In genomic region chr11:837990-838307, GRCh38 we compare ENCODE assay signal across 16 cellular contexts. TPM values are rescaled to one million over a fixed set of nuclear protein-coding genes. Genes with fewer than 3 reads are reported as not detected.
"Had no signal": no experiment of that assay in that cellular context is flagged by ENCODE, and none has a peak within 500 bp of the region (broad histone marks: within the 10 kb centered on the region; RNA-seq: fewer than 3 reads in every experiment).

No MANE protein-coding gene starts in this region.

- H3K4me3 ChIP-seq: adrenal gland, dorsolateral prefrontal cortex, right atrium auricular region, smooth muscle cell had no signal

- H3K27ac ChIP-seq: dorsolateral prefrontal cortex had no signal

- ATAC-seq: T-cell had no signal

- H3K9me3 ChIP-seq: adrenal gland, right atrium auricular region had no signal

- H3K4me2 ChIP-seq: smooth muscle cell had no signal

- H3K27me3 ChIP-seq: adrenal gland, right atrium auricular region had no signal

- DNase-seq: activated CD4-positive, alpha-beta T cell treated with anti-CD3 and anti-CD28 coated beads, Interleukin-2, amount 50 U/mL, for 4 hours; activated CD4-positive, CD25-positive, alpha-beta regulatory T cell treated with anti-CD3 and anti-CD28 coated beads, Interleukin-2, amount 50 U/mL, for 72 hours; activated naive CD4-positive, alpha-beta T cell treated with anti-CD3 and anti-CD28 coated beads, Interleukin-2, amount 50 U/mL, for 16 hours; activated T-cell treated with anti-CD3 and anti-CD28 coated beads for 4 hours; dorsolateral prefrontal cortex; islet precursor cell; naive thymus-derived CD4-positive, alpha-beta T cell; nucleus accumbens; stimulated activated CD4-positive, alpha-beta T cell treated with anti-CD3 and anti-CD28 coated beads, Interleukin-4, amount 100 ng/mL, for 4 hours; stimulated activated CD8-positive, alpha-beta memory T cell treated with anti-CD3 and anti-CD28 coated beads, Interleukin-4, amount 100 ng/mL, for 48 hours; stimulated activated naive CD4-positive, alpha-beta T cell treated with Interleukin-2 at 50 U/mL for 16 hours; T-cell; T-helper 9 cell had no signal

RNA-seq across cellular contexts. Expression of gene CRACR2B, which starts 10.2 kb away (rescaled TPM):
- polyA plus RNA-seq: naive thymus-derived CD4-positive, alpha-beta T cell had no signal
